13 cellular contexts compared by ENCODE assay signal in genomic region chr5:73954381-73954780, GRCh38.
DNase-seq lines count a peak whose midpoint lies in the region; TF ChIP-seq lines count a peak whose summit lies in the region.
"Had no signal": no experiment of that assay in that cellular context is flagged by ENCODE, and none has a peak within 500 bp of the region (broad histone marks: within the 10 kb centered on the region; RNA-seq: fewer than 3 reads in every experiment).

No MANE protein-coding gene starts in this region.

- no peaks in the 10 kb centered on the region for H3F3A ChIP-seq in neural progenitor cell (ENCODE audit: low read depth)

- H3K9me3 Mint-ChIP-seq in neural progenitor cell, result no peaks in the 10 kb centered on the region
- no peaks in the 10 kb centered on the region for H3K9me3 Mint-ChIP-seq in activated T-cell treated with anti-CD3 and anti-CD28 coated beads, Interleukin-2, amount 50 U/mL, for 24 hours

- no peak overlapping the region for H3K27ac Mint-ChIP-seq in neural progenitor cell
- no peak overlapping the region for H3K27ac Mint-ChIP-seq in activated T-cell treated with anti-CD3 and anti-CD28 coated beads, Interleukin-2, amount 50 U/mL, for 24 hours
- H3K27ac Mint-ChIP-seq: CD4-positive, CD25-positive, alpha-beta regulatory T cell had no signal

- peaks cover 2% of the 10 kb centered on the region for H3K4me1 ChIP-seq in neural progenitor cell

- no peaks in the 10 kb centered on the region for H3K36me3 Mint-ChIP-seq in neural progenitor cell
- no peaks in the 10 kb centered on the region for H3K36me3 Mint-ChIP-seq in activated T-cell treated with anti-CD3 and anti-CD28 coated beads, Interleukin-2, amount 50 U/mL, for 24 hours (ENCODE audit: low read depth)
- H3K36me3 Mint-ChIP-seq: CD4-positive, CD25-positive, alpha-beta regulatory T cell had no signal

- no peaks in the 10 kb centered on the region for H3K79me2 ChIP-seq in neural progenitor cell (ENCODE audit: low read depth)

- TF ChIP-seq CTCF in fibroblast of mammary gland (conservative IDR thresholded peaks at IDR 0.05; ENCODE audit: control insufficient read depth, insufficient read depth, low read depth, low read length) (no peak), neural progenitor cell (IDR thresholded peaks at IDR 0.05) (no peak)

- no peak overlapping the region for H3K4me3 ChIP-seq in fibroblast of mammary gland (ENCODE audit: control insufficient read depth, low read depth, low read length)
- no peak overlapping the region for H3K4me3 ChIP-seq in neural progenitor cell
- H3K4me3 ChIP-seq: BLaER1 treated with 17β-estradiol and CSF1 and Interleukin-3, amounts not matched to agents 10 nM and 100 nM had no signal

- H3K4me2 ChIP-seq in neural progenitor cell, result no peak overlapping the region
- H3K4me2 ChIP-seq: BLaER1 treated with 17β-estradiol and CSF1 and Interleukin-3, amounts not matched to agents 10 nM and 100 nM had no signal

- no peak overlapping the region for H2AFZ ChIP-seq in neural progenitor cell (replicated peaks)

- no peak overlapping the region for H3K27ac ChIP-seq in neural progenitor cell
- H3K27ac ChIP-seq: 22Rv1; BLaER1 treated with 17β-estradiol and CSF1 and Interleukin-3, amounts not matched to agents 10 nM and 100 nM had no signal

- no peak overlapping the region for H3K9ac ChIP-seq in neural progenitor cell
- H3K9ac ChIP-seq: BLaER1 treated with 17β-estradiol and CSF1 and Interleukin-3, amounts not matched to agents 10 nM and 100 nM had no signal

- no peaks in the 10 kb centered on the region for H3K9me3 ChIP-seq in neural progenitor cell (ENCODE audit: low read depth)

- peaks cover 3% of the 10 kb centered on the region for H3K4me1 Mint-ChIP-seq in neural progenitor cell
- H3K4me1 Mint-ChIP-seq in activated T-cell treated with anti-CD3 and anti-CD28 coated beads, Interleukin-2, amount 50 U/mL, for 24 hours (ENCODE audit: low read depth), result no peaks in the 10 kb centered on the region
- H3K4me1 Mint-ChIP-seq: CD4-positive, CD25-positive, alpha-beta regulatory T cell had no signal

- no peaks in the 10 kb centered on the region for H4K20me1 ChIP-seq in neural progenitor cell (ENCODE audit: low read depth)
- H4K20me1 ChIP-seq: BLaER1 treated with 17β-estradiol and CSF1 and Interleukin-3, amounts not matched to agents 10 nM and 100 nM had no signal

- H3K4me3 Mint-ChIP-seq in neural progenitor cell, result no peak overlapping the region
- H3K4me3 Mint-ChIP-seq in activated T-cell treated with anti-CD3 and anti-CD28 coated beads, Interleukin-2, amount 50 U/mL, for 24 hours, result no peak overlapping the region
- H3K4me3 Mint-ChIP-seq: CD4-positive, CD25-positive, alpha-beta regulatory T cell had no signal

- H3K27me3 Mint-ChIP-seq in neural progenitor cell (ENCODE audit: insufficient read depth, low read depth), result no peaks in the 10 kb centered on the region
- H3K27me3 Mint-ChIP-seq in activated T-cell treated with anti-CD3 and anti-CD28 coated beads, Interleukin-2, amount 50 U/mL, for 24 hours, result peaks cover 22% of the 10 kb centered on the region

- DNase-seq in NCI-H1694 treated with DMSO at 0.1 percent for 48 hours (lab: John Stamatoyannopoulos, UW) (peak; percentile 50), NCI-H1694 (lab: John Stamatoyannopoulos, UW) (no peak), NCI-H446 treated with DMSO at 0.1 percent for 48 hours (lab: John Stamatoyannopoulos, UW) (peak; percentile 87), fibroblast of mammary gland (ENCODE audit: low read depth) (peak; percentile 27), NCI-H524 treated with DMSO at 0.1 percent for 48 hours (lab: John Stamatoyannopoulos, UW) (no peak), neural progenitor cell (ENCODE audit: low spot score) (no peak)
- DNase-seq in activated T-cell treated with anti-CD3 and anti-CD28 coated beads, Interleukin-2, amount 50 U/mL, for 24 hours, result no peak
- DNase-seq: Calu3; CD4-positive, CD25-positive, alpha-beta regulatory T cell; DND-41; GDM1 had no signal

- H3K36me3 ChIP-seq in neural progenitor cell, result no peaks in the 10 kb centered on the region
- H3K36me3 ChIP-seq: BLaER1 treated with 17β-estradiol and CSF1 and Interleukin-3, amounts not matched to agents 10 nM and 100 nM had no signal

- no peaks in the 10 kb centered on the region for H3K27me3 ChIP-seq in neural progenitor cell
- H3K27me3 ChIP-seq: BLaER1 treated with 17β-estradiol and CSF1 and Interleukin-3, amounts not matched to agents 10 nM and 100 nM had no signal

Comparison
In these comparisons a context has a peak if more than half of its experiments do, and no peak if none do; other contexts are left out.
1. DNase-seq: peak in NCI-H1694 treated with DMSO at 0.1 percent for 48 hours (single experiment), NCI-H446 treated with DMSO at 0.1 percent for 48 hours (single experiment) and fibroblast of mammary gland (single experiment); none in NCI-H1694 (single experiment), NCI-H524 treated with DMSO at 0.1 percent for 48 hours (single experiment), neural progenitor cell (single experiment) and activated T-cell treated with anti-CD3 and anti-CD28 coated beads, Interleukin-2, amount 50 U/mL, for 24 hours (single experiment).